In the genomic region with DNA sequence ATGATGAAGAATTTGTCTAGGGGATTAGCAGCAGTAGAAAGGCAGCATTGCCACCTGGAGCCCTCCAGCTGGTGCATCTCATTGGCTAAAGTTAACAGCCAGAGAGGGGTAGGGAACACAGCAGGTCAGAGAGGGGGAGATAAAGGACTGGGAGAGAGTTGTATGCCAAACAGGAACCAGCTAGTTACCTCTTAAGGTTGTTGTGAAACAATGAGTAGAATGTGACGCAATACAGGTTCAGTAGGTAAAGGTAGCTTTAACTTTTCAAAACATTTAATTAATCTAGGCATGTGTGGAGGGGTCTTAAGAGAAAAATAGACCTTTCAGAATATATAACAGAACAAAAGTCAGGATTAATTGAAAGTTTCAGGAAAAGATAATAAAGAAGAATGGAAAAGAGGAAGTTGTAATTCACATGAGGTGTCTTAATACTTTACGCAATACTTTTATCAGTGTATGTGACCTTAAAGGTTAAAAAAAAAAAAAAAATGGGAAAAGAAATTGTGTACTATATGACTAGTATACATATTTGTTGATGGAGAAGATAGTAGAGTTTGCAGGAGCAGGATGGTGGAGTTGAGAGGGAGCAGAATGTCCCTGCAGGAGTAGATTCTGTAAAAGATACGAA, we compare ENCODE assay signal across 13 cellular contexts. TPM values are rescaled to one million over a fixed set of nuclear protein-coding genes. Genes with fewer than 3 reads are reported as not detected.
DNase-seq lines count a peak whose midpoint lies in the region; ATAC-seq and TF ChIP-seq lines count a peak whose summit lies in the region.
"Had no signal": no experiment of that assay in that cellular context is flagged by ENCODE, and none has a peak within 500 bp of the region (broad histone marks: within the 10 kb centered on the region; RNA-seq: fewer than 3 reads in every experiment).

No MANE protein-coding gene starts in this region.

- TF ChIP-seq CTCF in 22Rv1 (IDR thresholded peaks at IDR 0.05) (no peak), H9 (conservative IDR thresholded peaks at IDR 0.05) (no peak), RWPE1 (conservative IDR thresholded peaks at IDR 0.05; ENCODE audit: low read depth) (no peak)

- no peak overlapping the region for H3K23ac ChIP-seq in H9 (ENCODE audit: insufficient read length, low read depth, low read length)

- no peak for ATAC-seq in HG02973 (IDR thresholded peaks at IDR 0.05; ENCODE audit: unreplicated experiment)

- H3K27ac Mint-ChIP-seq in H9: peak overlapping the region; percentile 86 to 100 (median 94)

- H3K9me3 ChIP-seq in H9 (ENCODE audit: control insufficient read depth, low read depth, low read length) (no peaks in the 10 kb centered on the region), iPS-20b (ENCODE audit: insufficient read depth, low read depth, low read length) (no peaks in the 10 kb centered on the region)
- H3K9me3 ChIP-seq: heart left ventricle had no signal

- H3T11ph ChIP-seq in H9 (ENCODE audit: low read length): peak overlapping the region; percentile 55

- H3K79me1 ChIP-seq in H9 (ENCODE audit: insufficient read depth, low read depth, low read length, poor library complexity, severe bottlenecking): no peaks in the 10 kb centered on the region

- H3K56ac ChIP-seq in H9 (ENCODE audit: insufficient read length, low read depth, low read length): no peak overlapping the region

- no peak overlapping the region for H4K91ac ChIP-seq in H9 (ENCODE audit: insufficient read length, low read depth, low read length)

- H2BK20ac ChIP-seq in H9 (ENCODE audit: low read depth, low read length, poor library complexity, severe bottlenecking): no peak overlapping the region

- H2BK15ac ChIP-seq in H9 (ENCODE audit: low read depth, low read length): no peak overlapping the region

- no peak overlapping the region for H3K9ac ChIP-seq in H9 (ENCODE audit: extremely low read depth, insufficient read length, low read length)
- peak overlapping the region; percentile 71; the same call in 1 of the 2 replicates for H3K9ac ChIP-seq in iPS-20b (ENCODE audit: low read depth, low read length)

- H2AK5ac ChIP-seq in H9 (ENCODE audit: insufficient read length, low read length): no peak overlapping the region

- peaks cover 31 to 44% of the 10 kb centered on the region in 2 experiments for H3K4me1 Mint-ChIP-seq in H9

- no peaks in the 10 kb centered on the region for H4K20me1 ChIP-seq in H9 (ENCODE audit: control insufficient read depth, insufficient read depth, insufficient read length)

- peaks cover 66% of the 10 kb centered on the region for H3K36me3 ChIP-seq in iPS-20b (ENCODE audit: insufficient read depth, low read depth, low read length)

- H3K14ac ChIP-seq in H9 (ENCODE audit: insufficient read depth, low read length): no peak overlapping the region

- H3K36me3 Mint-ChIP-seq in H9 (ENCODE audit: insufficient read depth in 1 of 3, low read depth in 3 of 3): peaks cover 0 to 44% (median 41%) of the 10 kb centered on the region in 3 experiments; a peak in 5 of 7 replicates

- no peak overlapping the region for H4K5ac ChIP-seq in H9 (ENCODE audit: insufficient read length, low read depth, low read length)

- no peaks in the 10 kb centered on the region for H3K27me3 Mint-ChIP-seq in H9 (ENCODE audit: low read depth)

- H2BK5ac ChIP-seq in H9 (ENCODE audit: insufficient read length, low read length): no peak overlapping the region

- H3K4me3 Mint-ChIP-seq in H9: peak overlapping the region in 1 of 2 experiments; percentile 25; a peak in 1 of 5 replicates

- H3K27ac ChIP-seq in 22Rv1 (peak overlapping the region; percentile 72), H9 (ENCODE audit: insufficient read length, low read depth, low read length) (peak overlapping the region; percentile 55), RWPE1 (no peak overlapping the region), iPS-20b (ENCODE audit: low read length) (peak overlapping the region; percentile 86)
- H3K27ac ChIP-seq: brain microvascular endothelial cell had no signal

- H3K27me3 ChIP-seq in H9 (ENCODE audit: insufficient read depth, low read length): no peaks in the 10 kb centered on the region
- no peaks in the 10 kb centered on the region for H3K27me3 ChIP-seq in iPS-20b (ENCODE audit: insufficient read depth, low read length)
- H3K27me3 ChIP-seq: brain microvascular endothelial cell, heart left ventricle had no signal

- DNase-seq in H9 (peak; percentile 85), RWPE1 (ENCODE audit: low spot score) (peak; percentile 34), germinal center (ENCODE audit: low spot score) (no peak), mucosa of gallbladder (ENCODE audit: low spot score) (no peak)
- DNase-seq in activated T-cell treated with anti-CD3 and anti-CD28 coated beads, Interleukin-2, amount 50 U/mL, for 1 hour: no peak
- DNase-seq: activated CD4-positive, alpha-beta T cell treated with anti-CD3 and anti-CD28 coated beads for 1 hour; brain microvascular endothelial cell; heart left ventricle; NCI-H146; stimulated activated naive CD4-positive, alpha-beta T cell had no signal

- H3K23me2 ChIP-seq in H9 (ENCODE audit: insufficient read length, low read depth, low read length, poor library complexity, severe bottlenecking): no peaks in the 10 kb centered on the region

- no CpG with 5 or more reads among the region's 3 CpGs for WGBS in H9 (ENCODE audit: extremely low coverage, insufficient read length, low lambda C conversion rate)

- no peak overlapping the region for H2BK12ac ChIP-seq in H9 (ENCODE audit: insufficient read length, low read depth, low read length)

- H3K9me3 Mint-ChIP-seq in H9: no peaks in the 10 kb centered on the region

- H3K4me1 ChIP-seq in H9 (ENCODE audit: insufficient read depth, low read length) (peaks cover 2% of the 10 kb centered on the region; the same call in 1 of the 2 replicates), iPS-20b (ENCODE audit: insufficient read depth, low read length) (peaks cover 34% of the 10 kb centered on the region)

- H3K79me2 ChIP-seq in H9 (ENCODE audit: insufficient read depth, low read length): no peaks in the 10 kb centered on the region

- no peak overlapping the region for H4K8ac ChIP-seq in H9 (replicated peaks; ENCODE audit: insufficient read length, low read depth, low read length)

- H2AFZ ChIP-seq in H9 (ENCODE audit: low read length): no peak overlapping the region

- H3K4ac ChIP-seq in H9 (ENCODE audit: low read depth, low read length): no peak overlapping the region

- 0 out of 2 replicates have a peak overlapping the region, but pooled peaks have one; percentile 11 for H3K4me3 ChIP-seq in iPS-20b (ENCODE audit: low read length)
- H3K4me3 ChIP-seq: heart left ventricle had no signal

- H3K18ac ChIP-seq in H9 (ENCODE audit: insufficient read length, low read depth, low read length): no peak overlapping the region

- no peak overlapping the region for H2BK120ac ChIP-seq in H9 (ENCODE audit: low read depth, low read length, poor library complexity, severe bottlenecking)

- no peak overlapping the region for H3K4me2 ChIP-seq in H9 (ENCODE audit: insufficient read depth, insufficient read length, low read length)

- CTCF ChIA-PET in RWPE1 (lab: Yijun Ruan, JAX): interaction anchor here (0.6 to 0.7 kb wide), 3 partner anchors 23 to 757 kb away, joined by 3 read pairs; no protein-coding TSS in a partner anchor

- POLR2A ChIA-PET in RWPE1 (lab: Yijun Ruan, JAX; ENCODE audit: low non-redundant PET): no interaction called here

RNA-seq across cellular contexts. Expression of a gene that starts 14.3 kb away (rescaled TPM):
- 34.6 and 39.5 TPM in 2 replicates for total RNA-seq in H9 (2021)
- 37.5 TPM for total RNA-seq in mucosa of gallbladder

Comparison
In these comparisons a context has a peak if more than half of its experiments do, and no peak if none do; other contexts are left out.
1. DNase-seq: peak in H9 (single experiment) and RWPE1 (single experiment); none in germinal center (single experiment), activated T-cell treated with anti-CD3 and anti-CD28 coated beads, Interleukin-2, amount 50 U/mL, for 1 hour (single experiment) and mucosa of gallbladder (single experiment).